ENCODE assay signal across 1 cellular context in the genomic region with DNA sequence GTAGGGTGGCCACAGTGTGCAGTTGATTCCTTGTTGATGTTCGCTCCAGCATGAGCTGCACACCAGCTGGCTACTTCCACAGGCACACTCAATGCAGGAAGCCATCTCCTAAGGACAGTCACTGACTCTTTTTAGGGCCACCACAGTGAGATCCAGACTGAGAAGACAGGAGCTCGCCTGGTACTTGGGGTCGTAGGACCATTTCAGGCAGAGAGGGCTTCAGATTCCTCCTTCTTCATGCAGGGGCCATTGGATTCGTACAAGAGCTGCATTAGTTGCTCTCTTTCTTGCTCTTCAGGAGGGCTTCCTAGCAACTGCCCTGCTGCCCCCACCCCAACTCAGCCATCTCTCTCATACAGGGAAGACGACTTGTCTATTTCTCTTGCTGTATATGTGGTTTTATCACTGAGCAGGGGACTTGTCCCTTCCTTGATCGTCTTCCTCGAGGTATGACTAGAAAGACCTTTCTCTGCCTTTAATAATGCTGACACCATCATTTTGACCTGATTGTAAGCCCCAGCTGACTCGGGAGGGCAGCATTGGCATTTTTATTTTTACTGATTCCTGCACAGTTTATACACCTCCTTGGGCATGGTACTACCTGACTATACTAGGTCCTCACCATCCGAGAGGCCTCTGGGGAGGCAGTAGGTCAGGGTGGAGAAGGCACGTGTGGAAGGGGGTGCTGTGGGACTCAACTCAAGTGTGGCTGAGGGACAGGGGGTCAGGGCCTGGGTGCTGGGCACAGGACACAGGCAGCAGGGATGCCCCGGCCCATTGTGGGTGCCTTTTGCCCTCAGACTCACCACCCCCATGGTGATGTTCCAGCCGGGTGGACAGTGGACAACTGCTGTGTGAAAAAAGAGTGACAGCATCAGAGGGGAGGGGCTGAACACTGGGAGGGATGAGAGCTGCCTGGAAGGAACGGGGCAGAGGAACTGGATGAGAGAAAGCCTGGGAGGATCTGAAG.
TF ChIP-seq lines count a peak whose summit lies in the region.

No MANE protein-coding gene starts in this region.

TF ChIP-seq in K562, 482 proteins besides CTCF, POLR2A, EP300 and RAD21 (continued from another document):
- TF ChIP-seq, protein P1, sequence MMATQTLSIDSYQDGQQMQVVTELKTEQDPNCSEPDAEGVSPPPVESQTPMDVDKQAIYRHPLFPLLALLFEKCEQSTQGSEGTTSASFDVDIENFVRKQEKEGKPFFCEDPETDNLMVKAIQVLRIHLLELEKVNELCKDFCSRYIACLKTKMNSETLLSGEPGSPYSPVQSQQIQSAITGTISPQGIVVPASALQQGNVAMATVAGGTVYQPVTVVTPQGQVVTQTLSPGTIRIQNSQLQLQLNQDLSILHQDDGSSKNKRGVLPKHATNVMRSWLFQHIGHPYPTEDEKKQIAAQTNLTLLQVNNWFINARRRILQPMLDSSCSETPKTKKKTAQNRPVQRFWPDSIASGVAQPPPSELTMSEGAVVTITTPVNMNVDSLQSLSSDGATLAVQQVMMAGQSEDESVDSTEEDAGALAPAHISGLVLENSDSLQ (IDR thresholded peaks at IDR 0.05): peak; percentile 45
- TF ChIP-seq MAFF (IDR thresholded peaks at IDR 0.05; ENCODE audit: low read length) (peak; percentile 91), MAFG (tag; conservative IDR thresholded peaks at IDR 0.05) (peak; percentile 85), STAT5A (IDR thresholded peaks at IDR 0.05; ENCODE audit: borderline replicate concordance, low read length) (no peak)
